8 cellular contexts compared by ENCODE assay signal in genomic region chr17:29115906-29116651, GRCh38.
DNase-seq lines count a peak whose midpoint lies in the region; ATAC-seq, FAIRE-seq and TF ChIP-seq lines count a peak whose summit lies in the region.

No MANE protein-coding gene starts in this region.

- TF ChIP-seq CTCF in A549 (IDR thresholded peaks at IDR 0.05) (peak; percentile 49), GM12874 (IDR thresholded peaks at IDR 0.05; ENCODE audit: insufficient read depth, low read depth, low read length) (peak; percentile 72), spleen (IDR thresholded peaks at IDR 0.05 in 8 of 11, conservative IDR thresholded peaks at IDR 0.05 in 3 of 11) (peak in 7 of 11 experiments; percentile 4 to 59 (median 37))

- H3K4me3 ChIP-seq in A549 (no peak overlapping the region), spleen (no peak overlapping the region)

- FAIRE-seq in A549 (lab: Jason Lieb, UNC) = no peak

- H3K9me3 ChIP-seq in A549 = no peaks in the 10 kb centered on the region
- H3K9me3 ChIP-seq in spleen = no peaks in the 10 kb centered on the region

- POLR2A ChIA-PET in A549 (lab: Yijun Ruan, JAX) = interaction anchor here (1.2 kb wide), 1 partner anchor 150 kb away, joined by 5 read pairs; no protein-coding TSS in a partner anchor

- H3K4me1 ChIP-seq in A549 (no peaks in the 10 kb centered on the region), spleen (peaks cover 5 to 61% (median 27%) of the 10 kb centered on the region in 6 donors)

- peak; percentile 61 to 78 for ATAC-seq in A549
- ATAC-seq in GM21619 (IDR thresholded peaks at IDR 0.05; ENCODE audit: unreplicated experiment) = no peak
- ATAC-seq in GM21717 (IDR thresholded peaks at IDR 0.05; ENCODE audit: unreplicated experiment) = no peak

- intact Hi-C loops in spleen (cut with DNase I; ENCODE audit: low total_unique reads) = loop anchor here (2.0 kb wide), 1 partner anchor 151 kb away; no protein-coding TSS in a partner anchor

- H3K27me3 ChIP-seq in spleen (replicated peaks in 1 of 7) = no peaks in the 10 kb centered on the region

- TF ChIP-seq EP300 in A549 (IDR thresholded peaks at IDR 0.05) = no peak

- TF ChIP-seq POLR2A in A549 (IDR thresholded peaks at IDR 0.05; ENCODE audit: low read length) (no peak), spleen (IDR thresholded peaks at IDR 0.05) (no peak)

- H3K36me3 ChIP-seq in spleen = peaks cover 0 to 92% (median 67%) of the 10 kb centered on the region in 6 donors

- WGBS in A549 (ENCODE audit: missing lambda C conversion rate) = 57% methylated on average over 15 of the region's 15 CpGs
- WGBS in spleen, 5 donors = 49 to 60% (median 54%) methylated on average over 14 to 15 of the region's 15 CpGs

- CTCF ChIA-PET in A549 (lab: Yijun Ruan, JAX) = interaction anchor here (0.5 to 30.4 kb wide), 40 partner anchors 44 to 675 kb away, joined by 3 to 1025 read pairs (median 5); partner anchors contain the start of genes NEK8, PHF12, SEZ6 and TLCD1

- H3K27ac ChIP-seq in A549 (no peak overlapping the region), spleen (peak overlapping the region in 4 of 8 donors; percentile 57 to 81 (median 70))

- TF ChIP-seq RAD21 in A549 (conservative IDR thresholded peaks at IDR 0.05 in 1 of 2, IDR thresholded peaks at IDR 0.05 in 1 of 2) = peak in 1 of 2 experiments; percentile 45; a peak in 1 of 5 replicates

- no peak overlapping the region for H3K4me2 ChIP-seq in A549

- DNase-seq in A549 (ENCODE audit: low read depth in 1 of 2, low spot score in 1 of 2) = peak; percentile 78 to 87
- DNase-seq in NCI-H2227 (lab: John Stamatoyannopoulos, UW; ENCODE audit: unreplicated experiment) = peak; percentile 80
- DNase-seq in activated CD4-positive, alpha-beta T cell treated with anti-CD3 and anti-CD28 coated beads, Interleukin-2, amount 50 U/mL, for 4 hours = peak; percentile 14 to 18
- peak; percentile 55 for DNase-seq in fibroblast of peridontal ligament (ENCODE audit: extremely low read depth)
- DNase-seq in spleen = no peak

TF ChIP-seq in A549, 52 proteins besides CTCF, POLR2A, EP300 and RAD21:
- no peak for TF ChIP-seq ELK1 (IDR thresholded peaks at IDR 0.05; ENCODE audit: low read depth, low read length)
- TF ChIP-seq SMC3 (IDR thresholded peaks at IDR 0.05) = peak; percentile 17; the same call in 1 of the 3 replicates
- no peak for TF ChIP-seq MAFK (IDR thresholded peaks at IDR 0.05; ENCODE audit: partially characterized antibody)

Comparison
In these comparisons a context has a peak if more than half of its experiments do, and no peak if none do; other contexts are left out.
1. ATAC-seq: peak in A549 (2 of 2); none in GM21619 (single experiment) and GM21717 (single experiment).
2. Peak in every context shown above with its lines, with median percentiles within 50 percentile points of each other: CTCF ChIP-seq.